In genomic region chrX:88990882-88991582, GRCh38 we compare ENCODE assay signal across 1 cellular context.
TF ChIP-seq lines count a peak whose summit lies in the region.

No MANE protein-coding gene starts in this region.

TF ChIP-seq in WTC11, 78 proteins besides CTCF, POLR2A, EP300 and RAD21 (continued from another document):
- TF ChIP-seq, protein P1, sequence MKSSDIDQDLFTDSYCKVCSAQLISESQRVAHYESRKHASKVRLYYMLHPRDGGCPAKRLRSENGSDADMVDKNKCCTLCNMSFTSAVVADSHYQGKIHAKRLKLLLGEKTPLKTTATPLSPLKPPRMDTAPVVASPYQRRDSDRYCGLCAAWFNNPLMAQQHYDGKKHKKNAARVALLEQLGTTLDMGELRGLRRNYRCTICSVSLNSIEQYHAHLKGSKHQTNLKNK (CRISPR knock-in tag; IDR thresholded peaks at IDR 0.05): no peak
- no peak for TF ChIP-seq NFATC4 (CRISPR knock-in tag; IDR thresholded peaks at IDR 0.05)
- TF ChIP-seq HMGA2 (CRISPR knock-in tag; IDR thresholded peaks at IDR 0.05): no peak
- no peak for TF ChIP-seq SP1 (CRISPR knock-in tag; conservative IDR thresholded peaks at IDR 0.05)
- no peak for TF ChIP-seq NFE2L1 (CRISPR knock-in tag; IDR thresholded peaks at IDR 0.05)
- TF ChIP-seq KAT7 (CRISPR knock-in tag; IDR thresholded peaks at IDR 0.05; ENCODE audit: borderline replicate concordance): no peak
- TF ChIP-seq ZNF138 (CRISPR knock-in tag; conservative IDR thresholded peaks at IDR 0.05): no peak
- no peak for TF ChIP-seq ZNF532 (CRISPR knock-in tag; IDR thresholded peaks at IDR 0.05; ENCODE audit: borderline replicate concordance)
- TF ChIP-seq ELF4 (CRISPR knock-in tag; IDR thresholded peaks at IDR 0.05; ENCODE audit: low read depth): no peak
- no peak for TF ChIP-seq RELA (CRISPR knock-in tag; IDR thresholded peaks at IDR 0.05; ENCODE audit: borderline replicate concordance)
